28 cellular contexts compared by ENCODE assay signal in genomic region chr7:85405503-85405902, GRCh38.
"Had no signal": no experiment of that assay in that cellular context is flagged by ENCODE, and none has a peak within 500 bp of the region (broad histone marks: within the 10 kb centered on the region; RNA-seq: fewer than 3 reads in every experiment).

No MANE protein-coding gene starts in this region.

- H3K36me3 Mint-ChIP-seq: stimulated activated effector memory CD8-positive, alpha-beta T cell treated with anti-CD3 and anti-CD28 coated beads, Interleukin-12 subunit alpha, Interleukin-12 subunit beta, amount 100 ng/mL, for 72 hours; stimulated activated memory B cell treated with anti-CD40 and anti-IgM and Interleukin-4, amounts not matched to agents 10 μg/mL and 1 μg/mL and 100 μg/mL, for 72 hours; stimulated activated naive B cell treated with anti-CD40 and anti-IgM and Interleukin-4, amounts not matched to agents 10 μg/mL and 1 μg/mL and 100 μg/mL, for 72 hours; type B pancreatic cell had no signal

- H3K4me3 ChIP-seq: stomach, suprapubic skin, thoracic aorta, thyroid gland, tibial artery, tibial nerve, transverse colon, upper lobe of left lung, upper lobe of right lung, uterus, vagina had no signal

- H3K4me1 Mint-ChIP-seq: stimulated activated effector memory CD8-positive, alpha-beta T cell treated with anti-CD3 and anti-CD28 coated beads, Interleukin-12 subunit alpha, Interleukin-12 subunit beta, amount 100 ng/mL, for 72 hours; stimulated activated memory B cell treated with anti-CD40 and anti-IgM and Interleukin-4, amounts not matched to agents 10 μg/mL and 1 μg/mL and 100 μg/mL, for 72 hours; stimulated activated naive B cell treated with anti-CD40 and anti-IgM and Interleukin-4, amounts not matched to agents 10 μg/mL and 1 μg/mL and 100 μg/mL, for 72 hours; stimulated activated naive CD8-positive, alpha-beta T cell treated with anti-CD3 and anti-CD28 coated beads, Interleukin-15, amount 100 ng/mL, for 72 hours had no signal

- H3K4me1 ChIP-seq: stomach, suprapubic skin, thyroid gland, tibial artery, tibial nerve, transverse colon, upper lobe of left lung, upper lobe of right lung, uterus, vagina had no signal

- FAIRE-seq: urothelium cell line had no signal

- H3K36me3 ChIP-seq: stomach, suprapubic skin, thoracic aorta, thyroid gland, tibial artery, tibial nerve, transverse colon, upper lobe of left lung, upper lobe of right lung, uterus, vagina had no signal

- H3K27me3 Mint-ChIP-seq: stimulated activated memory B cell treated with anti-CD40 and anti-IgM and Interleukin-4, amounts not matched to agents 10 μg/mL and 1 μg/mL and 100 μg/mL, for 72 hours; stimulated activated naive CD8-positive, alpha-beta T cell treated with anti-CD3 and anti-CD28 coated beads, Interleukin-15, amount 100 ng/mL, for 72 hours; stimulated activated naive CD8-positive, alpha-beta T cell treated with anti-CD3 and anti-CD28 coated beads, Interleukin-15, Interleukin-2, amounts not matched to agents 100 ng/mL and 50 ng/mL, for 24 hours; type B pancreatic cell had no signal

- H3K27ac ChIP-seq: stomach, suprapubic skin, thoracic aorta, thyroid gland, tibial artery, tibial nerve, transverse colon, upper lobe of left lung, upper lobe of right lung, uterus, vagina had no signal

- H3K9me3 Mint-ChIP-seq: stimulated activated memory B cell treated with anti-CD40 and anti-IgM and Interleukin-4, amounts not matched to agents 10 μg/mL and 1 μg/mL and 100 μg/mL, for 72 hours; stimulated activated naive B cell treated with anti-CD40 and anti-IgM and Interleukin-4, amounts not matched to agents 10 μg/mL and 1 μg/mL and 100 μg/mL, for 72 hours; stimulated activated naive CD8-positive, alpha-beta T cell treated with anti-CD3 and anti-CD28 coated beads, Interleukin-15, amount 100 ng/mL, for 72 hours; stimulated activated naive CD8-positive, alpha-beta T cell treated with anti-CD3 and anti-CD28 coated beads, Interleukin-15, Interleukin-2, amounts not matched to agents 100 ng/mL and 50 ng/mL, for 24 hours; type B pancreatic cell had no signal

- H3K27ac Mint-ChIP-seq: stimulated activated effector memory CD8-positive, alpha-beta T cell treated with anti-CD3 and anti-CD28 coated beads, Interleukin-12 subunit alpha, Interleukin-12 subunit beta, amount 100 ng/mL, for 72 hours; stimulated activated memory B cell treated with anti-CD40 and anti-IgM and Interleukin-4, amounts not matched to agents 10 μg/mL and 1 μg/mL and 100 μg/mL, for 72 hours; stimulated activated naive B cell treated with anti-CD40 and anti-IgM and Interleukin-4, amounts not matched to agents 10 μg/mL and 1 μg/mL and 100 μg/mL, for 72 hours; stimulated activated naive CD8-positive, alpha-beta T cell treated with anti-CD3 and anti-CD28 coated beads, Interleukin-15, amount 100 ng/mL, for 72 hours; stimulated activated naive CD8-positive, alpha-beta T cell treated with anti-CD3 and anti-CD28 coated beads, Interleukin-15, Interleukin-2, amounts not matched to agents 100 ng/mL and 50 ng/mL, for 24 hours; type B pancreatic cell had no signal

- H3K27me3 ChIP-seq: stomach, suprapubic skin, thyroid gland, tibial artery, tibial nerve, transverse colon, upper lobe of left lung, upper lobe of right lung, uterus, vagina had no signal

- DNase-seq: stimulated activated CD4-positive, alpha-beta T cell treated with anti-CD3 and anti-CD28 coated beads, Interleukin-2, amount 100 ng/mL, for 48 hours; stimulated activated CD4-positive, alpha-beta T cell treated with anti-CD3 and anti-CD28 coated beads, Interleukin-4, amount 100 ng/mL, for 1 hour; stimulated activated CD4-positive, alpha-beta T cell treated with anti-CD3 and anti-CD28 coated beads, Interleukin-4, amount 100 ng/mL, for 24 hours; stimulated activated CD4-positive, alpha-beta T cell treated with anti-CD3 and anti-CD28 coated beads, Interleukin-4, amount 100 ng/mL, for 4 hours; stimulated activated CD8-positive, alpha-beta memory T cell treated with anti-CD3 and anti-CD28 coated beads, Interleukin-4, amount 100 ng/mL, for 48 hours; stimulated activated naive B cell treated with anti-CD40 and anti-IgM and Interleukin-4, amounts not matched to agents 10 μg/mL and 1 μg/mL and 100 μg/mL, for 72 hours; stimulated activated naive CD4-positive, alpha-beta T cell; stimulated activated naive CD4-positive, alpha-beta T cell treated with Interleukin-2 at 50 U/mL for 16 hours; stimulated activated naive CD8-positive, alpha-beta T cell treated with anti-CD3 and anti-CD28 coated beads, Interleukin-15, amount 100 ng/mL, for 72 hours; stimulated activated naive CD8-positive, alpha-beta T cell treated with anti-CD3 and anti-CD28 coated beads, Interleukin-15, Interleukin-2, amounts not matched to agents 100 U/mL and 50 U/mL, for 24 hours; stomach; substantia nigra; thyroid gland; tibial artery; transverse colon; trophoblast cell; upper lobe of left lung; upper lobe of right lung; uterus had no signal

- ATAC-seq: stimulated activated effector memory CD8-positive, alpha-beta T cell treated with anti-CD3 and anti-CD28 coated beads, Interleukin-12 subunit alpha, Interleukin-12 subunit beta, amount 100 ng/mL, for 72 hours; stimulated activated memory B cell treated with anti-CD40 and anti-IgM and Interleukin-4, amounts not matched to agents 10 μg/mL and 1 μg/mL and 100 μg/mL, for 72 hours; stimulated activated naive B cell treated with anti-CD40 and anti-IgM and Interleukin-4, amounts not matched to agents 10 μg/mL and 1 μg/mL and 100 μg/mL, for 72 hours; stimulated activated naive CD8-positive, alpha-beta T cell treated with anti-CD3 and anti-CD28 coated beads, Interleukin-15, amount 100 ng/mL, for 72 hours; stimulated activated naive CD8-positive, alpha-beta T cell treated with anti-CD3 and anti-CD28 coated beads, Interleukin-15, Interleukin-2, amounts not matched to agents 100 U/mL and 50 U/mL, for 24 hours; upper lobe of right lung had no signal

- H3K9me3 ChIP-seq: stomach, suprapubic skin, thoracic aorta, thyroid gland, tibial artery, tibial nerve, transverse colon, upper lobe of left lung, upper lobe of right lung, uterus, vagina had no signal

- H3K4me3 Mint-ChIP-seq: stimulated activated effector memory CD8-positive, alpha-beta T cell treated with anti-CD3 and anti-CD28 coated beads, Interleukin-12 subunit alpha, Interleukin-12 subunit beta, amount 100 ng/mL, for 72 hours; stimulated activated memory B cell treated with anti-CD40 and anti-IgM and Interleukin-4, amounts not matched to agents 10 μg/mL and 1 μg/mL and 100 μg/mL, for 72 hours; stimulated activated naive B cell treated with anti-CD40 and anti-IgM and Interleukin-4, amounts not matched to agents 10 μg/mL and 1 μg/mL and 100 μg/mL, for 72 hours; stimulated activated naive CD8-positive, alpha-beta T cell treated with anti-CD3 and anti-CD28 coated beads, Interleukin-15, amount 100 ng/mL, for 72 hours; stimulated activated naive CD8-positive, alpha-beta T cell treated with anti-CD3 and anti-CD28 coated beads, Interleukin-15, Interleukin-2, amounts not matched to agents 100 ng/mL and 50 ng/mL, for 24 hours; type B pancreatic cell had no signal
